Comparison of ENCODE assay signal across 12 cellular contexts in genomic region chr3:192042116-192042515, GRCh38.
A peak's percentile ranks its signal among the peaks of the same experiment; 100 is the strongest.
DNase-seq lines count a peak whose midpoint lies in the region; ATAC-seq and TF ChIP-seq lines count a peak whose summit lies in the region.
"Had no signal": no experiment of that assay in that cellular context is flagged by ENCODE, and none has a peak within 500 bp of the region (broad histone marks: within the 10 kb centered on the region; RNA-seq: fewer than 3 reads in every experiment).

No MANE protein-coding gene starts in this region.

- no peaks in the 10 kb centered on the region for H3K36me3 ChIP-seq in left lung

- no peaks in the 10 kb centered on the region for H3K4me1 ChIP-seq in left lung

- ATAC-seq in HG02588 (IDR thresholded peaks at IDR 0.05; ENCODE audit: unreplicated experiment) = peak; percentile 98
- ATAC-seq in HG03378 (IDR thresholded peaks at IDR 0.05; ENCODE audit: unreplicated experiment) = peak; percentile 99
- peak; percentile 41 to 79 for ATAC-seq in stimulated activated naive B cell treated with anti-CD40 and anti-IgM and Interleukin-4, amounts not matched to agents 10 μg/mL and 1 μg/mL and 100 μg/mL, for 72 hours (replicated peaks)
- ATAC-seq in left lung = no peak

- DNase-seq in SIG-M5 treated with dmso at 0.1 percent for 504 hours (lab: John Stamatoyannopoulos, UW; ENCODE audit: unreplicated experiment) (peak; percentile 31), SIG-M5 (lab: John Stamatoyannopoulos, UW) (no peak), DMS53 (lab: John Stamatoyannopoulos, UW) (no peak), LoVo (ENCODE audit: low spot score) (no peak), left lung (no peak)
- DNase-seq in stimulated activated naive B cell treated with anti-CD40 and anti-IgM and Interleukin-4, amounts not matched to agents 10 μg/mL and 1 μg/mL and 100 μg/mL, for 72 hours = no peak
- DNase-seq: activated CD4-positive, alpha-beta T cell treated with anti-CD3 and anti-CD28 coated beads for 4 hours; dermis blood vessel endothelial cell; NCI-H187 treated with DMSO at 0.1 percent for 48 hours had no signal

- H3K27ac Mint-ChIP-seq in stimulated activated naive B cell treated with anti-CD40 and anti-IgM and Interleukin-4, amounts not matched to agents 10 μg/mL and 1 μg/mL and 100 μg/mL, for 72 hours = no peak overlapping the region
- H3K27ac Mint-ChIP-seq: mesothelial cell of epicardium had no signal

- peaks cover 0 to 3% of the 10 kb centered on the region in 2 donors for H3K4me1 Mint-ChIP-seq in stimulated activated naive B cell treated with anti-CD40 and anti-IgM and Interleukin-4, amounts not matched to agents 10 μg/mL and 1 μg/mL and 100 μg/mL, for 72 hours

- no peak for TF ChIP-seq CTCF in left lung (IDR thresholded peaks at IDR 0.05)

- intact Hi-C loops in left lung (cut with DNase I) = no loop called here

- H3K9me3 ChIP-seq in left lung = peaks cover 0 to 4% of the 10 kb centered on the region in 2 donors

- no peak overlapping the region for H3K4me3 Mint-ChIP-seq in stimulated activated naive B cell treated with anti-CD40 and anti-IgM and Interleukin-4, amounts not matched to agents 10 μg/mL and 1 μg/mL and 100 μg/mL, for 72 hours
- H3K4me3 Mint-ChIP-seq: mesothelial cell of epicardium had no signal

- no peak overlapping the region for H3K27ac ChIP-seq in left lung

- peaks cover 6 to 7% of the 10 kb centered on the region in 2 donors for H3K9me3 Mint-ChIP-seq in stimulated activated naive B cell treated with anti-CD40 and anti-IgM and Interleukin-4, amounts not matched to agents 10 μg/mL and 1 μg/mL and 100 μg/mL, for 72 hours

- H3K36me3 Mint-ChIP-seq in stimulated activated naive B cell treated with anti-CD40 and anti-IgM and Interleukin-4, amounts not matched to agents 10 μg/mL and 1 μg/mL and 100 μg/mL, for 72 hours = no peaks in the 10 kb centered on the region
- H3K36me3 Mint-ChIP-seq: mesothelial cell of epicardium had no signal

- H3K27me3 ChIP-seq in left lung = no peaks in the 10 kb centered on the region

- H3K27me3 Mint-ChIP-seq in stimulated activated naive B cell treated with anti-CD40 and anti-IgM and Interleukin-4, amounts not matched to agents 10 μg/mL and 1 μg/mL and 100 μg/mL, for 72 hours = no peaks in the 10 kb centered on the region

- no peak overlapping the region for H3K4me3 ChIP-seq in left lung
